In genomic region chr15:20591936-20592335, GRCh38 we compare ENCODE assay signal across 13 cellular contexts. TPM values are rescaled to one million over a fixed set of nuclear protein-coding genes. Genes with fewer than 3 reads are reported as not detected.
"Had no signal": no experiment of that assay in that cellular context is flagged by ENCODE, and none has a peak within 500 bp of the region (broad histone marks: within the 10 kb centered on the region; RNA-seq: fewer than 3 reads in every experiment).

No MANE protein-coding gene starts in this region.

RNA-seq across cellular contexts. Expression of gene GOLGA6L6, which starts 50.3 kb away (rescaled TPM):
- total RNA-seq: activated B cell treated with CpG ODN at 0.5 μM for 24 hours; activated CD8-positive, alpha-beta T cell treated with anti-CD3 and anti-CD28 coated beads for 36 hours; activated T-cell treated with anti-CD3 and anti-CD28 coated beads, Interleukin-2, amount 50 U/mL, for 4 hours; activated T-helper 17 cell treated with anti-CD3 and anti-CD28 coated beads, Interleukin-2, amount 50 U/mL, for 72 hours; astrocyte; bronchial epithelial cell; cardiac septum; cerebellum; dermis blood vessel endothelial cell; esophagus muscularis mucosa; foreskin keratinocyte; gastrocnemius medialis; T-helper 17 cell had no signal
- polyA plus RNA-seq: foreskin keratinocyte had no signal
